9 cellular contexts compared by ENCODE assay signal in genomic region chr10:132335189-132336063, GRCh38. TPM values are rescaled to one million over a fixed set of nuclear protein-coding genes. Genes with fewer than 3 reads are reported as not detected.
DNase-seq lines count a peak whose midpoint lies in the region; ATAC-seq, FAIRE-seq and TF ChIP-seq lines count a peak whose summit lies in the region.
"Had no signal": no experiment of that assay in that cellular context is flagged by ENCODE, and none has a peak within 500 bp of the region (broad histone marks: within the 10 kb centered on the region; RNA-seq: fewer than 3 reads in every experiment).

No MANE protein-coding gene starts in this region.

- DNase-seq in GM12891 (ENCODE audit: insufficient read length, low spot score) (no peak), SK-N-DZ (ENCODE audit: low spot score) (peak; percentile 66), natural killer cell (peak; percentile 64), GM23248 (no peak), NCI-H69 (lab: John Stamatoyannopoulos, UW) (no peak), uterus (no peak)
- DNase-seq in activated CD4-positive, alpha-beta T cell treated with anti-CD3 and anti-CD28 coated beads, Interleukin-2, amount 10 ng/mL, durations not matched to agents 24 days and 14 days, result no peak
- DNase-seq: pancreas had no signal

- in situ Hi-C loops in GM23248 (cut with MboI), result loop anchor here (10.0 kb wide), 1 partner anchor 111 kb away; no protein-coding TSS in a partner anchor

- peaks cover 42 to 57% of the 10 kb centered on the region in 2 donors for H3K4me1 Mint-ChIP-seq in natural killer cell
- peaks cover 33% of the 10 kb centered on the region for H3K4me1 Mint-ChIP-seq in activated CD4-positive, alpha-beta T cell treated with anti-CD3 and anti-CD28 coated beads, Interleukin-2, amount 10 ng/mL, durations not matched to agents 24 days and 14 days

- peak; percentile 93 for FAIRE-seq in GM12891 (lab: Jason Lieb, UNC)
- FAIRE-seq: pancreas had no signal

- ATAC-seq in HG02642 (IDR thresholded peaks at IDR 0.05; ENCODE audit: poor library complexity, unreplicated experiment) (peak; percentile 43), natural killer cell (peak; percentile 66 to 82 (median 72))

- H3K4me2 ChIP-seq in GM23248 (ENCODE audit: unreplicated experiment), result no peak overlapping the region

- H2AFZ ChIP-seq in GM23248, result no peak overlapping the region

- peak overlapping the region; percentile 96 for H3K4me3 Mint-ChIP-seq in natural killer cell
- H3K4me3 Mint-ChIP-seq in activated CD4-positive, alpha-beta T cell treated with anti-CD3 and anti-CD28 coated beads, Interleukin-2, amount 10 ng/mL, durations not matched to agents 24 days and 14 days, result no peak overlapping the region

- no peaks in the 10 kb centered on the region for H3K36me3 Mint-ChIP-seq in natural killer cell
- peaks cover 6% of the 10 kb centered on the region for H3K36me3 Mint-ChIP-seq in activated CD4-positive, alpha-beta T cell treated with anti-CD3 and anti-CD28 coated beads, Interleukin-2, amount 10 ng/mL, durations not matched to agents 24 days and 14 days (ENCODE audit: low read depth)

- H3K27me3 ChIP-seq in GM23248 (replicated peaks; ENCODE audit: insufficient read depth) (no peaks in the 10 kb centered on the region), uterus (no peaks in the 10 kb centered on the region)
- H3K27me3 ChIP-seq: pancreas had no signal

- TF ChIP-seq POLR2A in GM12891 (IDR thresholded peaks at IDR 0.05; ENCODE audit: low read depth, low read length), result peak; percentile 60; the same call in 1 of the 2 replicates
- no peak for TF ChIP-seq POLR2A in uterus (IDR thresholded peaks at IDR 0.05)

- H3K4me3 ChIP-seq in GM23248, result no peak overlapping the region
- H3K4me3 ChIP-seq in uterus, result no peak overlapping the region
- H3K4me3 ChIP-seq: pancreas had no signal

- H3K9me3 ChIP-seq in GM23248 (ENCODE audit: low read depth) (no peaks in the 10 kb centered on the region), uterus (no peaks in the 10 kb centered on the region)
- H3K9me3 ChIP-seq: pancreas had no signal

- peaks cover 1% of the 10 kb centered on the region; the same call in 1 of the 2 replicates for H3F3A ChIP-seq in GM23248 (ENCODE audit: insufficient read depth)

- H3K9me2 ChIP-seq in GM23248 (ENCODE audit: insufficient read depth), result no peaks in the 10 kb centered on the region

- 90 to 93% methylated on average over 13 to 14 of the region's 14 CpGs for WGBS in GM23248 (ENCODE audit: low coverage in 1 of 2, low lambda C conversion rate in 2 of 2, missing lambda C conversion rate in 2 of 2), 2 experiments

- H3K36me3 ChIP-seq in GM23248 (ENCODE audit: low read depth) (no peaks in the 10 kb centered on the region; the same call in 1 of the 2 replicates), uterus (no peaks in the 10 kb centered on the region)
- H3K36me3 ChIP-seq: pancreas had no signal

- no peak overlapping the region for H3K27ac ChIP-seq in GM23248
- no peak overlapping the region for H3K27ac ChIP-seq in uterus
- H3K27ac ChIP-seq: pancreas had no signal

- peaks cover 12% of the 10 kb centered on the region for H3K79me2 ChIP-seq in GM23248 (ENCODE audit: insufficient read depth)

- peaks cover 0 to 2% of the 10 kb centered on the region in 2 donors for H3K27me3 Mint-ChIP-seq in natural killer cell (ENCODE audit: low read depth in 2 of 2)
- peaks cover 4% of the 10 kb centered on the region for H3K27me3 Mint-ChIP-seq in activated CD4-positive, alpha-beta T cell treated with anti-CD3 and anti-CD28 coated beads, Interleukin-2, amount 10 ng/mL, durations not matched to agents 24 days and 14 days

- no peak overlapping the region for H3K9ac ChIP-seq in GM23248

- no peaks in the 10 kb centered on the region for H4K20me1 ChIP-seq in GM23248 (ENCODE audit: insufficient read depth)

- no peaks in the 10 kb centered on the region for H3K9me3 Mint-ChIP-seq in natural killer cell
- H3K9me3 Mint-ChIP-seq in activated CD4-positive, alpha-beta T cell treated with anti-CD3 and anti-CD28 coated beads, Interleukin-2, amount 10 ng/mL, durations not matched to agents 24 days and 14 days, result no peaks in the 10 kb centered on the region

- no peak for TF ChIP-seq CTCF in natural killer cell (IDR thresholded peaks at IDR 0.05)
- TF ChIP-seq CTCF in uterus (IDR thresholded peaks at IDR 0.05), result no peak

- peak overlapping the region; percentile 94 to 96 for H3K27ac Mint-ChIP-seq in natural killer cell
- H3K27ac Mint-ChIP-seq in activated CD4-positive, alpha-beta T cell treated with anti-CD3 and anti-CD28 coated beads, Interleukin-2, amount 10 ng/mL, durations not matched to agents 24 days and 14 days, result no peak overlapping the region

- 0 out of 2 replicates have a peak, but pooled peaks cover 9% of the 10 kb centered on the region for H3K4me1 ChIP-seq in GM23248 (ENCODE audit: insufficient read depth)
- H3K4me1 ChIP-seq in uterus, result no peaks in the 10 kb centered on the region

- intact Hi-C loops in natural killer cell (cut with micrococcal nuclease), result loop anchor here (1.0 to 2.0 kb wide), 3 partner anchors 27 to 203 kb away; no protein-coding TSS in a partner anchor
- intact Hi-C loops in activated CD4-positive, alpha-beta T cell treated with anti-CD3 and anti-CD28 coated beads, Interleukin-2, amount 10 ng/mL, durations not matched to agents 24 days and 14 days (cut with micrococcal nuclease), result no loop called here
- intact Hi-C loops in uterus (cut with DNase I; ENCODE audit: low total_unique reads), result no loop called here

TF ChIP-seq in GM12891, 5 proteins besides CTCF, POLR2A, EP300 and RAD21:
- TF ChIP-seq SPI1 (IDR thresholded peaks at IDR 0.05; ENCODE audit: low read depth, low read length), result peak; percentile 40; the same call in 1 of the 2 replicates
- peak; percentile 32; the same call in 1 of the 2 replicates for TF ChIP-seq POLR2AphosphoS5 (IDR thresholded peaks at IDR 0.05; ENCODE audit: low read depth, low read length)
- TF ChIP-seq PAX5 (IDR thresholded peaks at IDR 0.05; ENCODE audit: insufficient read depth, low read length, severe bottlenecking), result no peak
- peak; percentile 35; the same call in 1 of the 2 replicates for TF ChIP-seq TAF1 (IDR thresholded peaks at IDR 0.05; ENCODE audit: low read depth, low read length)
- no peak for TF ChIP-seq POU2F2 (IDR thresholded peaks at IDR 0.05; ENCODE audit: low read depth, low read length)

RNA-seq across cellular contexts. Expression of gene LRRC27, which starts 3.4 kb away (rescaled TPM):
- polyA plus RNA-seq in GM12891 (2012; ENCODE audit: low read depth, missing spikeins), result 6.0 TPM
- 6.8 and 7.5 TPM in 2 replicates for polyA plus RNA-seq in SK-N-DZ (2014; cell fraction: cytosol; rRNA removed)
- polyA plus RNA-seq in SK-N-DZ (2014; cell fraction: nucleus; rRNA removed), result 13.1 and 14.4 TPM in 2 replicates
- 10 to 100 TPM in 1 of 3 donors, 1 to 10 TPM in 2; 8.1 to 22.5 (median 9.9) TPM for total RNA-seq in natural killer cell
- total RNA-seq in GM23248 (2014; rRNA removed; shearing (Covaris generic)), result 7.5 and 11.1 TPM in 2 replicates
- 9.6 and 11.5 TPM in 2 replicates for polyA plus RNA-seq in GM23248 (2016; fragmentation: Nextera tagmentation; extraction: Ambion mirVana)
- 2.3 and 3.3 TPM in 2 replicates for total RNA-seq in activated CD4-positive, alpha-beta T cell treated with anti-CD3 and anti-CD28 coated beads, Interleukin-2, amount 10 ng/mL, durations not matched to agents 24 days and 14 days
- total RNA-seq in uterus, result 10 to 100 TPM in 3 of 4 donors, under 1 TPM in 1; 0.59 to 32.6 (median 15.3) TPM

RNA-seq across cellular contexts. Expression of gene STK32C, which starts 27.7 kb away (rescaled TPM):
- 16.2 TPM for polyA plus RNA-seq in GM12891 (2012; ENCODE audit: low read depth, missing spikeins)
- polyA plus RNA-seq in SK-N-DZ (2014; cell fraction: cytosol; rRNA removed), result 35.4 and 38.4 TPM in 2 replicates
- 35.2 and 44.1 TPM in 2 replicates for polyA plus RNA-seq in SK-N-DZ (2014; cell fraction: nucleus; rRNA removed)
- total RNA-seq in natural killer cell (10 to 100 TPM; 12.7 to 22.1 (median 17.9) TPM), uterus (10 to 100 TPM in 1 of 4 donors, 1 to 10 TPM in 2, under 1 TPM in 1; 0.51 to 17.2 (median 3.2) TPM)
- total RNA-seq in GM23248 (2014; rRNA removed; shearing (Covaris generic)), result 7.1 and 9.8 TPM in 2 replicates
- polyA plus RNA-seq in GM23248 (2016; fragmentation: Nextera tagmentation; extraction: Ambion mirVana), result 8.8 TPM in 2 replicates
- 15.2 and 18.4 TPM in 2 replicates for total RNA-seq in activated CD4-positive, alpha-beta T cell treated with anti-CD3 and anti-CD28 coated beads, Interleukin-2, amount 10 ng/mL, durations not matched to agents 24 days and 14 days

Comparison
In these comparisons a context has a peak if more than half of its experiments do, and no peak if none do; other contexts are left out.
1. DNase-seq: peak in SK-N-DZ (single experiment) and natural killer cell (single experiment); none in GM12891 (single experiment), GM23248 (single experiment), NCI-H69 (single experiment), activated CD4-positive, alpha-beta T cell treated with anti-CD3 and anti-CD28 coated beads, Interleukin-2, amount 10 ng/mL, durations not matched to agents 24 days and 14 days (single experiment) and uterus (0 of 2).